Comparison of ENCODE assay signal across 23 cellular contexts in the genomic region with DNA sequence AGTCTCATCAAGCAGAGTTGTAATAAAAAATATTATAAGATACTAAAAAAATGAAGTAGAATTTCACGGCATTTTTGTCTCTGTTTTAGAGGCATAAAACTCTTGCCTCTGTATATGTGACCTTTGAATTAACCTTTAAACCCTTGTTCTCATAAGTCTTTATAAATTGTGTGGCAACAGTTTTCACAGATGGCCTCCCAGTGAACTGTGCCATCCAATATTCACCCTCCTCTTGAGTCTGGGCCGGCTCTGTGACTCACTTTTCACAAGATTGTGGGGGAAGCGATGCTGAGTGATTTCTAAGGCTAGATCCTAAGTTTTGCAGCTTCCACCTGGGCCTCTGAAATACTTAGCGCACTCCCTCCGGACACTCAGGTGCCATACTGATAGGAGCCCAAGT.
"Had no signal": no experiment of that assay in that cellular context is flagged by ENCODE, and none has a peak within 500 bp of the region (broad histone marks: within the 10 kb centered on the region; RNA-seq: fewer than 3 reads in every experiment).

No MANE protein-coding gene starts in this region.

- H3K9me3 Mint-ChIP-seq: natural killer cell treated with Interleukin-12 subunit alpha and Interleukin-12 subunit beta and Interleukin-15 and Interleukin-18, amount 100 ng/mL, for 72 hours had no signal

- H3K9me3 ChIP-seq: adrenal gland had no signal

- H2AFZ ChIP-seq: parathyroid adenoma had no signal

- H3K27ac ChIP-seq: cardiac muscle cell, esophagus squamous epithelium, lower lobe of right lung, parathyroid adenoma, sigmoid colon had no signal

- H3K79me2 ChIP-seq: parathyroid adenoma had no signal

- H3K36me3 Mint-ChIP-seq: natural killer cell treated with Interleukin-12 subunit alpha and Interleukin-12 subunit beta and Interleukin-15 and Interleukin-18, amount 100 ng/mL, for 72 hours; T-cell had no signal

- H3K4me3 Mint-ChIP-seq: activated B cell treated with CpG ODN at 0.5 μM for 24 hours; activated CD4-positive, alpha-beta T cell treated with anti-CD3 and anti-CD28 coated beads, Interleukin-2, amount 10 ng/mL, durations not matched to agents 24 days and 14 days; natural killer cell treated with Interleukin-12 subunit alpha and Interleukin-12 subunit beta and Interleukin-15 and Interleukin-18, amount 100 ng/mL, for 72 hours; T-cell had no signal

- H3K4me3 ChIP-seq: adrenal gland, cardiac muscle cell, esophagus squamous epithelium, lower lobe of right lung, sigmoid colon, spleen had no signal

- H3K9ac ChIP-seq: parathyroid adenoma had no signal

- H3K27me3 Mint-ChIP-seq: activated B cell treated with CpG ODN at 0.5 μM for 24 hours, T-cell had no signal

- H3K4me1 ChIP-seq: adrenal gland, lower lobe of right lung had no signal

- DNase-seq: activated B cell treated with CpG ODN at 0.5 μM for 24 hours; activated CD4-positive, alpha-beta T cell treated with anti-CD3 and anti-CD28 coated beads, Interleukin-2, amount 10 ng/mL, durations not matched to agents 24 days and 14 days; activated CD8-positive, alpha-beta memory T cell treated with anti-CD3 and anti-CD28 coated beads, Interleukin-2, amount 50 U/mL, for 4 hours; activated effector memory CD4-positive, alpha-beta T cell treated with Interleukin-2 at 50 U/mL for 16 hours; activated naive CD4-positive, alpha-beta T cell treated with anti-CD3 and anti-CD28 coated beads, Interleukin-2, amount 50 U/mL, for 16 hours; activated T-cell treated with anti-CD3 and anti-CD28 coated beads, Interleukin-2, amount 50 U/mL, for 48 hours; dermis blood vessel endothelial cell; effector memory CD4-positive, alpha-beta T cell; esophagus squamous epithelium; glutamatergic neuron; hippocampal formation; islet precursor cell; left colon; lower lobe of right lung; sigmoid colon; spleen; stimulated activated CD8-positive, alpha-beta memory T cell treated with anti-CD3 and anti-CD28 coated beads, Interleukin-4, amount 100 ng/mL, for 48 hours; stimulated activated naive CD4-positive, alpha-beta T cell; T-cell had no signal

- H3K27ac Mint-ChIP-seq: activated CD4-positive, alpha-beta T cell treated with anti-CD3 and anti-CD28 coated beads, Interleukin-2, amount 10 ng/mL, durations not matched to agents 24 days and 14 days; natural killer cell treated with Interleukin-12 subunit alpha and Interleukin-12 subunit beta and Interleukin-15 and Interleukin-18, amount 100 ng/mL, for 72 hours had no signal

- ATAC-seq: left colon; lower lobe of right lung; natural killer cell treated with Interleukin-12 subunit alpha and Interleukin-12 subunit beta and Interleukin-15 and Interleukin-18, amount 100 ng/mL, for 72 hours; T-cell had no signal

- H3K36me3 ChIP-seq: adrenal gland, cardiac muscle cell, esophagus squamous epithelium, lower lobe of right lung, sigmoid colon, spleen had no signal

- H3K27me3 ChIP-seq: adrenal gland, cardiac muscle cell, esophagus squamous epithelium, sigmoid colon, spleen had no signal
